ENCODE assay signal across 8 cellular contexts in the genomic region with DNA sequence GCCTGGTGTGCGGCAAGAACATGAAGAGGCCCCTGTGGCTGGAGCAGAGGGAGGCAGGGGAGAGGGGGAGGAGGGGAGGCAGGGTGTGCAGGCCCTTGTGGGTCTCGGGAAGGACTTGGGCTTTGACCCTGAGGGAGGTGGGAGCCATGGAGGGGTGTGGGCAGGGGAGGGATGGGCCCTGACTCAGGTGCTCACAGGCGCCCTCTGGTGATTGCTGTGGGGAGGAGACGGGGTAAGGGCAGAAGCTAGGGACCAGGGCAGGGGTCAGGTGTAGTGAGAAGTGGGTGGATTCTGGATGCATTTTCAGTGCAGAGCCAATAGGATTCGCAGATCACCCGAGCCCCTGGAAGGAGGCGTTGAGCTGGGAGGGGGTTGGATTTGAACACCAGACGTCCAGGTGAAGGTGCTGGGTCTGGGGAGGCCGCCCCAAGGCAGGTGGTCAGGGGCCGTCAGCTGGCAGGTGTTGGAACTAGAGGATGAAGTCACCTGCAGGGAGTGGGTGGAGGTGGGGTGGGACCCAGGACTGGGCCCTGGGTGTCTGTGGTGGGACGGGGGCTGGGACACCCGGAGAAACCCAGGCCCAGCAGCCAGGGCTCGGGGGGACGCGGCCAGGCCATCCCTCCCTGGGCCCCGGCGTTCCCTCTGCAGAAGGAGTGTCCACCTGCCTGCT.
DNase-seq lines count a peak whose midpoint lies in the region; ATAC-seq and TF ChIP-seq lines count a peak whose summit lies in the region.

No MANE protein-coding gene starts in this region.

- no peaks in the 10 kb centered on the region for H3K36me3 Mint-ChIP-seq in activated naive CD8-positive, alpha-beta T cell treated with anti-CD3 and anti-CD28 coated beads, Interleukin-2, amount 50 U/mL, for 24 hours (ENCODE audit: low read depth)

- TF ChIP-seq CTCF in GM12864 (IDR thresholded peaks at IDR 0.05; ENCODE audit: low read depth, low read length, missing control alignments) (peak; percentile 77), thoracic aorta (IDR thresholded peaks at IDR 0.05) (peak; percentile 10)

- no peak overlapping the region for H3K4me3 Mint-ChIP-seq in activated naive CD8-positive, alpha-beta T cell treated with anti-CD3 and anti-CD28 coated beads, Interleukin-2, amount 50 U/mL, for 24 hours

- H3K27me3 ChIP-seq in thoracic aorta (replicated peaks; ENCODE audit: insufficient read depth): no peaks in the 10 kb centered on the region

- no peaks in the 10 kb centered on the region for H3K4me1 ChIP-seq in thoracic aorta (ENCODE audit: control insufficient read depth in 1 of 2, low read depth in 2 of 2)

- H3K9me3 ChIP-seq in thoracic aorta: peaks cover 5% of the 10 kb centered on the region

- DNase-seq in GM12864 (ENCODE audit: low read depth) (no peak), NCI-H69 (lab: John Stamatoyannopoulos, UW) (peak; percentile 38), left colon (peak in 1 of 2 donors; percentile 60), thoracic aorta (ENCODE audit: low spot score) (no peak)
- DNase-seq in activated naive CD8-positive, alpha-beta T cell treated with anti-CD3 and anti-CD28 coated beads, Interleukin-2, amount 50 U/mL, for 24 hours: peak; percentile 67

- no peaks in the 10 kb centered on the region for H3K27me3 Mint-ChIP-seq in activated naive CD8-positive, alpha-beta T cell treated with anti-CD3 and anti-CD28 coated beads, Interleukin-2, amount 50 U/mL, for 24 hours

- H3K27ac Mint-ChIP-seq in activated naive CD8-positive, alpha-beta T cell treated with anti-CD3 and anti-CD28 coated beads, Interleukin-2, amount 50 U/mL, for 24 hours: no peak overlapping the region

- H3K4me1 Mint-ChIP-seq in activated naive CD8-positive, alpha-beta T cell treated with anti-CD3 and anti-CD28 coated beads, Interleukin-2, amount 50 U/mL, for 24 hours: no peaks in the 10 kb centered on the region

- peaks cover 3% of the 10 kb centered on the region for H3K9me3 Mint-ChIP-seq in activated naive CD8-positive, alpha-beta T cell treated with anti-CD3 and anti-CD28 coated beads, Interleukin-2, amount 50 U/mL, for 24 hours

- intact Hi-C loops in left colon (cut with DNase I, micrococcal nuclease): no loop called here

- H3K36me3 ChIP-seq in thoracic aorta: no peaks in the 10 kb centered on the region

- H3K4me3 ChIP-seq in GM12864 (ENCODE audit: low read depth, low read length) (no peak overlapping the region), thoracic aorta (no peak overlapping the region)

- peak; percentile 58 for ATAC-seq in activated naive CD8-positive, alpha-beta T cell treated with anti-CD3 and anti-CD28 coated beads, Interleukin-2, amount 50 U/mL, for 24 hours
- ATAC-seq in left colon (peak; percentile 65), thoracic aorta (ENCODE audit: insufficient number of reproducible peaks, low FRiP score, low read depth) (no peak), GM18870 (IDR thresholded peaks at IDR 0.05; ENCODE audit: unreplicated experiment) (no peak), GM21717 (IDR thresholded peaks at IDR 0.05; ENCODE audit: unreplicated experiment) (no peak), HG03565 (IDR thresholded peaks at IDR 0.05; ENCODE audit: unreplicated experiment) (no peak)

- H3K27ac ChIP-seq in thoracic aorta: no peak overlapping the region

Comparison
In these comparisons a context has a peak if more than half of its experiments do, and no peak if none do; other contexts are left out.
1. DNase-seq: peak in NCI-H69 (single experiment) and activated naive CD8-positive, alpha-beta T cell treated with anti-CD3 and anti-CD28 coated beads, Interleukin-2, amount 50 U/mL, for 24 hours (single experiment); none in GM12864 (single experiment) and thoracic aorta (single experiment).
2. ATAC-seq: peak in activated naive CD8-positive, alpha-beta T cell treated with anti-CD3 and anti-CD28 coated beads, Interleukin-2, amount 50 U/mL, for 24 hours (single experiment) and left colon (single experiment); none in thoracic aorta (single experiment), GM18870 (single experiment), GM21717 (single experiment) and HG03565 (single experiment).